Comparison of ENCODE assay signal across 14 cellular contexts in the genomic region with DNA sequence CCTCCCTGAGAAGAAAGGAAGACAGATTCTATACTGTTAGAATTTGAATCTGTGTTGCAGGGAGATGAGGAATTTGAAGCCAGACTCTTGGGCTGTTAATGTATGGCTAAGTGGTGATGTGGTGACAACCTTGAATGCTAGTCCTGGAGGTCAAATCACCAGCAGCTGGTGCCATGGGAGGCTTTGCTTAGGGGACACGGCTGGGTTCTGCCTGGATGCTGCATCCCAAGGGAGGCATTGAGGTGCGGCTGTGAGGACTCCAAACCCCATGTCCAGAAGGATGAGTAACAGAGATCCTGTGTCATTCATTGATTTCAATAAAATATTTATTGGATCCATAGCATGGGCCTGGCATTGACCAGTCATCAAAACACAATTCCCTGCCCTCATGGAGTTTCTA. TPM values are rescaled to one million over a fixed set of nuclear protein-coding genes. Genes with fewer than 3 reads are reported as not detected.
DNase-seq lines count a peak whose midpoint lies in the region; ATAC-seq and TF ChIP-seq lines count a peak whose summit lies in the region.
"Had no signal": no experiment of that assay in that cellular context is flagged by ENCODE, and none has a peak within 500 bp of the region (broad histone marks: within the 10 kb centered on the region; RNA-seq: fewer than 3 reads in every experiment).

No MANE protein-coding gene starts in this region.

- no peaks in the 10 kb centered on the region for H3K9me3 ChIP-seq in BLaER1 treated with 17β-estradiol and CSF1 and Interleukin-3, amounts not matched to agents 10 nM and 100 nM (replicated peaks in 1 of 11)
- no peaks in the 10 kb centered on the region for H3K9me3 ChIP-seq in gastroesophageal sphincter

- peaks cover 4 to 11% of the 10 kb centered on the region in 2 donors for H3K9me3 Mint-ChIP-seq in activated naive CD4-positive, alpha-beta T cell treated with anti-CD3 and anti-CD28 coated beads, Interleukin-2, amount 50 U/mL, for 72 hours
- peaks cover 8% of the 10 kb centered on the region for H3K9me3 Mint-ChIP-seq in WTC11
- H3K9me3 Mint-ChIP-seq: central memory CD8-positive, alpha-beta T cell had no signal

- no peak overlapping the region for H3K4me3 Mint-ChIP-seq in WTC11
- H3K4me3 Mint-ChIP-seq: central memory CD8-positive, alpha-beta T cell had no signal

- no peak for TF ChIP-seq CTCF in RWPE1 (conservative IDR thresholded peaks at IDR 0.05; ENCODE audit: low read depth)
- no peak for TF ChIP-seq CTCF in gastroesophageal sphincter (IDR thresholded peaks at IDR 0.05)
- no peak for TF ChIP-seq CTCF in WTC11 (IDR thresholded peaks at IDR 0.05)

- H3K9ac ChIP-seq in BLaER1 treated with 17β-estradiol and CSF1 and Interleukin-3, amounts not matched to agents 10 nM and 100 nM: peak overlapping the region in 9 of 11 experiments; percentile 55 to 78 (median 64); a peak in 18 of 22 replicates

- H4K20me1 ChIP-seq in BLaER1 treated with 17β-estradiol and CSF1 and Interleukin-3, amounts not matched to agents 10 nM and 100 nM: no peaks in the 10 kb centered on the region

- peak overlapping the region; percentile 63 to 89 (median 83); a peak in 21 of 22 replicates for H3K27ac ChIP-seq in BLaER1 treated with 17β-estradiol and CSF1 and Interleukin-3, amounts not matched to agents 10 nM and 100 nM
- H3K27ac ChIP-seq in RWPE1: peak overlapping the region; percentile 90
- H3K27ac ChIP-seq in gastroesophageal sphincter: peak overlapping the region; percentile 96 to 98 (median 97)

- H3K27me3 Mint-ChIP-seq in WTC11 (ENCODE audit: low read depth): peaks cover 6% of the 10 kb centered on the region; the same call in 1 of the 2 replicates

- intact Hi-C loops in posterior vena cava (cut with DNase I): no loop called here

- POLR2A ChIA-PET in RWPE1 (lab: Yijun Ruan, JAX; ENCODE audit: low non-redundant PET): no interaction called here
- POLR2A ChIA-PET in WTC11 (lab: Charles Lee): no interaction called here

- H3K27ac Mint-ChIP-seq in activated naive CD4-positive, alpha-beta T cell treated with anti-CD3 and anti-CD28 coated beads, Interleukin-2, amount 50 U/mL, for 72 hours: no peak overlapping the region
- no peak overlapping the region for H3K27ac Mint-ChIP-seq in WTC11

- ATAC-seq in gastroesophageal sphincter (no peak), HG03280 (IDR thresholded peaks at IDR 0.05; ENCODE audit: unreplicated experiment) (no peak), WTC11 (no peak)
- ATAC-seq in activated naive CD4-positive, alpha-beta T cell treated with anti-CD3 and anti-CD28 coated beads, Interleukin-2, amount 50 U/mL, for 72 hours: no peak

- no peak for TF ChIP-seq EP300 in gastroesophageal sphincter (IDR thresholded peaks at IDR 0.05)

- peak overlapping the region in 5 of 10 experiments; percentile 0 to 42 (median 9); a peak in 6 of 20 replicates for H3K4me3 ChIP-seq in BLaER1 treated with 17β-estradiol and CSF1 and Interleukin-3, amounts not matched to agents 10 nM and 100 nM
- no peak overlapping the region for H3K4me3 ChIP-seq in gastroesophageal sphincter

- H3K4me2 ChIP-seq in BLaER1 treated with 17β-estradiol and CSF1 and Interleukin-3, amounts not matched to agents 10 nM and 100 nM: peak overlapping the region; percentile 77 to 91 (median 82)

- TF ChIP-seq POLR2A in gastroesophageal sphincter (IDR thresholded peaks at IDR 0.05): no peak

- CTCF ChIA-PET in RWPE1 (lab: Yijun Ruan, JAX) (interaction anchor here (0.7 kb wide), 1 partner anchor 488 kb away, joined by 3 read pairs; no protein-coding TSS in a partner anchor), WTC11 (lab: Charles Lee) (interaction anchor here (1.0 kb wide), 1 partner anchor 19 kb away, joined by 3 read pairs; no protein-coding TSS in a partner anchor)

- no peaks in the 10 kb centered on the region for H3K36me3 Mint-ChIP-seq in activated naive CD4-positive, alpha-beta T cell treated with anti-CD3 and anti-CD28 coated beads, Interleukin-2, amount 50 U/mL, for 72 hours
- no peaks in the 10 kb centered on the region for H3K36me3 Mint-ChIP-seq in WTC11

- no peak for DNase-seq in RWPE1 (ENCODE audit: low spot score)
- peak; percentile 29 for DNase-seq in posterior vena cava (ENCODE audit: low spot score)
- no peak for DNase-seq in foreskin melanocyte
- no peak for DNase-seq in activated naive CD4-positive, alpha-beta T cell treated with anti-CD3 and anti-CD28 coated beads, Interleukin-2, amount 50 U/mL, for 72 hours (ENCODE audit: low spot score in 2 of 2)
- no peak for DNase-seq in WTC11 (ENCODE audit: low spot score)
- DNase-seq: activated CD4-positive, alpha-beta T cell treated with anti-CD3 and anti-CD28 coated beads for 4 hours; foreskin fibroblast; NCI-H2107; stimulated activated CD4-positive, alpha-beta T cell treated with anti-CD3 and anti-CD28 coated beads, Interleukin-2, amount 100 ng/mL, for 48 hours; stimulated activated naive CD4-positive, alpha-beta T cell had no signal

- H3K4me1 Mint-ChIP-seq in WTC11: peaks cover 9% of the 10 kb centered on the region

- H3K36me3 ChIP-seq in BLaER1 treated with 17β-estradiol and CSF1 and Interleukin-3, amounts not matched to agents 10 nM and 100 nM: no peaks in the 10 kb centered on the region
- no peaks in the 10 kb centered on the region for H3K36me3 ChIP-seq in gastroesophageal sphincter

- WGBS in gastroesophageal sphincter (ENCODE audit: low coverage in 1 of 2), 2 donors: 82% methylated on average over 2 of the region's 2 CpGs; no CpG with 5 or more reads in 1 of the 2 donors

- no peaks in the 10 kb centered on the region for H3K27me3 ChIP-seq in BLaER1 treated with 17β-estradiol and CSF1 and Interleukin-3, amounts not matched to agents 10 nM and 100 nM
- H3K27me3 ChIP-seq in gastroesophageal sphincter: no peaks in the 10 kb centered on the region

- H3K4me1 ChIP-seq in BLaER1 treated with 17β-estradiol and CSF1 and Interleukin-3, amounts not matched to agents 10 nM and 100 nM: peaks cover 36 to 76% (median 48%) of the 10 kb centered on the region in 10 experiments
- H3K4me1 ChIP-seq in gastroesophageal sphincter: peaks cover 10 to 95% (median 62%) of the 10 kb centered on the region in 3 donors

TF ChIP-seq in WTC11, 78 proteins besides CTCF, POLR2A, EP300 and RAD21:
- TF ChIP-seq SOX15 (CRISPR knock-in tag; IDR thresholded peaks at IDR 0.05) (no peak), ZBTB21 (CRISPR knock-in tag; IDR thresholded peaks at IDR 0.05; ENCODE audit: borderline replicate concordance) (no peak)
- TF ChIP-seq, protein P1, sequence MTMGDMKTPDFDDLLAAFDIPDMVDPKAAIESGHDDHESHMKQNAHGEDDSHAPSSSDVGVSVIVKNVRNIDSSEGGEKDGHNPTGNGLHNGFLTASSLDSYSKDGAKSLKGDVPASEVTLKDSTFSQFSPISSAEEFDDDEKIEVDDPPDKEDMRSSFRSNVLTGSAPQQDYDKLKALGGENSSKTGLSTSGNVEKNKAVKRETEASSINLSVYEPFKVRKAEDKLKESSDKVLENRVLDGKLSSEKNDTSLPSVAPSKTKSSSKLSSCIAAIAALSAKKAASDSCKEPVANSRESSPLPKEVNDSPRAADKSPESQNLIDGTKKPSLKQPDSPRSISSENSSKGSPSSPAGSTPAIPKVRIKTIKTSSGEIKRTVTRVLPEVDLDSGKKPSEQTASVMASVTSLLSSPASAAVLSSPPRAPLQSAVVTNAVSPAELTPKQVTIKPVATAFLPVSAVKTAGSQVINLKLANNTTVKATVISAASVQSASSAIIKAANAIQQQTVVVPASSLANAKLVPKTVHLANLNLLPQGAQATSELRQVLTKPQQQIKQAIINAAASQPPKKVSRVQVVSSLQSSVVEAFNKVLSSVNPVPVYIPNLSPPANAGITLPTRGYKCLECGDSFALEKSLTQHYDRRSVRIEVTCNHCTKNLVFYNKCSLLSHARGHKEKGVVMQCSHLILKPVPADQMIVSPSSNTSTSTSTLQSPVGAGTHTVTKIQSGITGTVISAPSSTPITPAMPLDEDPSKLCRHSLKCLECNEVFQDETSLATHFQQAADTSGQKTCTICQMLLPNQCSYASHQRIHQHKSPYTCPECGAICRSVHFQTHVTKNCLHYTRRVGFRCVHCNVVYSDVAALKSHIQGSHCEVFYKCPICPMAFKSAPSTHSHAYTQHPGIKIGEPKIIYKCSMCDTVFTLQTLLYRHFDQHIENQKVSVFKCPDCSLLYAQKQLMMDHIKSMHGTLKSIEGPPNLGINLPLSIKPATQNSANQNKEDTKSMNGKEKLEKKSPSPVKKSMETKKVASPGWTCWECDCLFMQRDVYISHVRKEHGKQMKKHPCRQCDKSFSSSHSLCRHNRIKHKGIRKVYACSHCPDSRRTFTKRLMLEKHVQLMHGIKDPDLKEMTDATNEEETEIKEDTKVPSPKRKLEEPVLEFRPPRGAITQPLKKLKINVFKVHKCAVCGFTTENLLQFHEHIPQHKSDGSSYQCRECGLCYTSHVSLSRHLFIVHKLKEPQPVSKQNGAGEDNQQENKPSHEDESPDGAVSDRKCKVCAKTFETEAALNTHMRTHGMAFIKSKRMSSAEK (CRISPR knock-in tag; IDR thresholded peaks at IDR 0.05; ENCODE audit: borderline replicate concordance): no peak

RNA-seq across cellular contexts. Expression of a gene that starts 42.3 kb away (rescaled TPM):
- 10 to 100 TPM; 18.7 to 49.1 (median 37.6) TPM for total RNA-seq in gastroesophageal sphincter
- total RNA-seq in posterior vena cava: 10 to 100 TPM; 20.7 to 21.7 TPM
- total RNA-seq in activated naive CD4-positive, alpha-beta T cell treated with anti-CD3 and anti-CD28 coated beads, Interleukin-2, amount 50 U/mL, for 72 hours: 10 to 100 TPM; 11.2 to 13.8 TPM
- total RNA-seq in WTC11 (2021): 3.4 to 4.6 TPM (median 4.2 TPM) in 3 replicates
